Comparison of ENCODE assay signal across 6 cellular contexts in genomic region chr19:45499196-45500180, GRCh38. TPM values are rescaled to one million over a fixed set of nuclear protein-coding genes. Genes with fewer than 3 reads are reported as not detected.
DNase-seq lines count a peak whose midpoint lies in the region; ATAC-seq and TF ChIP-seq lines count a peak whose summit lies in the region.

No MANE protein-coding gene starts in this region.

- H3K27ac Mint-ChIP-seq in activated T-helper 2 cell treated with anti-CD3 and anti-CD28 coated beads, Interferon-gamma antibody, Interleukin-2, Interleukin-4, amounts not matched to agents 10 μg/mL and 5 μg/mL and 100 μg/mL, durations not matched to agents 14 hours and 24 hours and 36 hours: peak overlapping the region; percentile 33

- H3K36me3 Mint-ChIP-seq in activated T-helper 2 cell treated with anti-CD3 and anti-CD28 coated beads, Interferon-gamma antibody, Interleukin-2, Interleukin-4, amounts not matched to agents 10 μg/mL and 5 μg/mL and 100 μg/mL, durations not matched to agents 14 hours and 24 hours and 36 hours (ENCODE audit: low read depth): no peaks in the 10 kb centered on the region

- H3K27ac ChIP-seq in right lobe of liver: no peak overlapping the region

- no peak for TF ChIP-seq POLR2A in right lobe of liver (IDR thresholded peaks at IDR 0.05)

- ATAC-seq in right lobe of liver (peak; percentile 44 to 65 (median 56)), HG03442 (IDR thresholded peaks at IDR 0.05; ENCODE audit: unreplicated experiment) (no peak), GM19328 (IDR thresholded peaks at IDR 0.05; ENCODE audit: unreplicated experiment) (no peak)

- intact Hi-C loops in activated T-helper 2 cell treated with anti-CD3 and anti-CD28 coated beads, Interferon-gamma antibody, Interleukin-2, Interleukin-4, amounts not matched to agents 10 μg/mL and 5 μg/mL and 100 μg/mL, durations not matched to agents 14 hours and 24 hours and 36 hours (cut with micrococcal nuclease): no loop called here
- intact Hi-C loops in right lobe of liver (cut with DNase I): no loop called here

- no peak overlapping the region for H3K4me3 ChIP-seq in right lobe of liver

- WGBS in right lobe of liver (ENCODE audit: insufficient coverage, low coverage, low lambda C conversion rate, missing lambda C conversion rate): 14% methylated on average over 28 of the region's 37 CpGs

- H3K27me3 ChIP-seq in right lobe of liver: no peaks in the 10 kb centered on the region

- H3K4me1 ChIP-seq in right lobe of liver: peaks cover 0 to 21% (median 0%) of the 10 kb centered on the region in 4 donors

- H3K9me3 Mint-ChIP-seq in activated T-helper 2 cell treated with anti-CD3 and anti-CD28 coated beads, Interferon-gamma antibody, Interleukin-2, Interleukin-4, amounts not matched to agents 10 μg/mL and 5 μg/mL and 100 μg/mL, durations not matched to agents 14 hours and 24 hours and 36 hours: no peaks in the 10 kb centered on the region

- peaks cover 24% of the 10 kb centered on the region for H3K27me3 Mint-ChIP-seq in activated T-helper 2 cell treated with anti-CD3 and anti-CD28 coated beads, Interferon-gamma antibody, Interleukin-2, Interleukin-4, amounts not matched to agents 10 μg/mL and 5 μg/mL and 100 μg/mL, durations not matched to agents 14 hours and 24 hours and 36 hours (ENCODE audit: low read depth)

- no peaks in the 10 kb centered on the region for H3K9me3 ChIP-seq in right lobe of liver

- H3K36me3 ChIP-seq in right lobe of liver: no peaks in the 10 kb centered on the region

- peaks cover 31% of the 10 kb centered on the region for H3K4me1 Mint-ChIP-seq in activated T-helper 2 cell treated with anti-CD3 and anti-CD28 coated beads, Interferon-gamma antibody, Interleukin-2, Interleukin-4, amounts not matched to agents 10 μg/mL and 5 μg/mL and 100 μg/mL, durations not matched to agents 14 hours and 24 hours and 36 hours (ENCODE audit: low read depth)

- DNase-seq in NCI-H2196 (lab: John Stamatoyannopoulos, UW; ENCODE audit: unreplicated experiment) (peak; percentile 19), NCI-H2196 treated with DMSO at 0.1 percent for 48 hours (lab: John Stamatoyannopoulos, UW; ENCODE audit: unreplicated experiment) (no peak), right lobe of liver (peak; percentile 72 to 83 (median 82))
- peak; percentile 68 for DNase-seq in activated T-helper 2 cell treated with anti-CD3 and anti-CD28 coated beads, Interferon-gamma antibody, Interleukin-2, Interleukin-4, amounts not matched to agents 10 μg/mL and 5 μg/mL and 100 μg/mL, durations not matched to agents 14 hours and 24 hours and 36 hours (ENCODE audit: low spot score)

- no peak for TF ChIP-seq CTCF in right lobe of liver (IDR thresholded peaks at IDR 0.05)

- peak overlapping the region; percentile 30 for H3K4me3 Mint-ChIP-seq in activated T-helper 2 cell treated with anti-CD3 and anti-CD28 coated beads, Interferon-gamma antibody, Interleukin-2, Interleukin-4, amounts not matched to agents 10 μg/mL and 5 μg/mL and 100 μg/mL, durations not matched to agents 14 hours and 24 hours and 36 hours (ENCODE audit: low read depth)

RNA-seq across cellular contexts. Expression of gene PPM1N, which starts 1.2 kb away (rescaled TPM):
- total RNA-seq in activated T-helper 2 cell treated with anti-CD3 and anti-CD28 coated beads, Interferon-gamma antibody, Interleukin-2, Interleukin-4, amounts not matched to agents 10 μg/mL and 5 μg/mL and 100 μg/mL, durations not matched to agents 14 hours and 24 hours and 36 hours: 2.5 and 3.1 TPM in 2 replicates
- total RNA-seq in right lobe of liver: 1 to 10 TPM in 2 of 6 experiments, under 1 TPM in 3, not detected in 1; 0.32 to 2.0 (median 0.51) TPM

RNA-seq across cellular contexts. Expression of gene RTN2, which starts 2.6 kb away (rescaled TPM):
- total RNA-seq in activated T-helper 2 cell treated with anti-CD3 and anti-CD28 coated beads, Interferon-gamma antibody, Interleukin-2, Interleukin-4, amounts not matched to agents 10 μg/mL and 5 μg/mL and 100 μg/mL, durations not matched to agents 14 hours and 24 hours and 36 hours: 4.0 and 8.1 TPM in 2 replicates
- 1 to 10 TPM; 1.5 to 7.2 (median 2.9) TPM for total RNA-seq in right lobe of liver

RNA-seq across cellular contexts. Expression of gene VASP, which starts 7.8 kb away (rescaled TPM):
- 232 and 244 TPM in 2 replicates for total RNA-seq in activated T-helper 2 cell treated with anti-CD3 and anti-CD28 coated beads, Interferon-gamma antibody, Interleukin-2, Interleukin-4, amounts not matched to agents 10 μg/mL and 5 μg/mL and 100 μg/mL, durations not matched to agents 14 hours and 24 hours and 36 hours
- total RNA-seq in right lobe of liver: 10 to 100 TPM; 19.4 to 64.1 (median 30.6) TPM

RNA-seq across cellular contexts. Expression of gene FOSB, which starts 31.7 kb away (rescaled TPM):
- 10.2 and 10.9 TPM in 2 replicates for total RNA-seq in activated T-helper 2 cell treated with anti-CD3 and anti-CD28 coated beads, Interferon-gamma antibody, Interleukin-2, Interleukin-4, amounts not matched to agents 10 μg/mL and 5 μg/mL and 100 μg/mL, durations not matched to agents 14 hours and 24 hours and 36 hours
- total RNA-seq in right lobe of liver: 1 to 10 TPM in 1 of 6 experiments, under 1 TPM in 5; 0.19 to 1.2 (median 0.44) TPM

Comparison
In these comparisons a context has a peak if more than half of its experiments do, and no peak if none do; other contexts are left out.
1. ATAC-seq: peak in right lobe of liver (4 of 4); none in HG03442 (single experiment) and GM19328 (single experiment).